Comparison of ENCODE assay signal across 12 cellular contexts in the genomic region with DNA sequence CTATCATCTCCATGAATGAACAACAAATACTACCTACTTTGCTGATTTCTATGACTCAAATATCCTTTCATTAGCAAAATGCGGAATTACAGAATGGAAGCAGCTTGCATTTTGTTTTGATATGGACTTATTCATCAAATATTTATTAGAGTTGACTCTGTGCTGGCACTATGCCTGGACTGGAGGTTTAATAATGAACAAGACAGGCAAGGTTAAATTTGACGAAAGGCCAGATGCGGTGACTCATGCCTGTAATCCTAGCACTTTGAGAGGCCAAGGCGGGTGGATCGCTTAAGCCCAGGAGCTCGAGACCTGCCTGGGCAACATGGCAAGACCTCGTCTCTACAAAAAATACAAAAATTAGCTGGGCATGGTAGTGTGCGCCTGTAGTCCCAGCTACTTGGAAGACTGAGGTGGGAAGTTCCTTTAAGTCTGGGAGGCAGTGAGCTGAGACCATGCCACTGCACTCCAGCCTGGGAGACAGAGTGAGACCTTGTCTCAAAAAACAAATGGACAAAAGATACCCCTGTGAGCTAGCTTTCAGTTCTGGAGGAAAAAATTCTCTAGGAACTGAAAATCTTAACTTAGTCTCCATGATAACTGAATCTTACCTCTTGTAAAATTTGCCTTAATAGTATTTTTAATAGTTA. TPM values are rescaled to one million over a fixed set of nuclear protein-coding genes. Genes with fewer than 3 reads are reported as not detected.
DNase-seq lines count a peak whose midpoint lies in the region; ATAC-seq and TF ChIP-seq lines count a peak whose summit lies in the region.
"Had no signal": no experiment of that assay in that cellular context is flagged by ENCODE, and none has a peak within 500 bp of the region (broad histone marks: within the 10 kb centered on the region; RNA-seq: fewer than 3 reads in every experiment).

No MANE protein-coding gene starts in this region.

- H3K36me3 Mint-ChIP-seq in Calu3 (ENCODE audit: insufficient read depth, unreplicated experiment): peaks cover 4% of the 10 kb centered on the region
- H3K36me3 Mint-ChIP-seq in activated naive CD8-positive, alpha-beta T cell treated with anti-CD3 and anti-CD28 coated beads for 36 hours: no peaks in the 10 kb centered on the region
- H3K36me3 Mint-ChIP-seq in activated CD8-positive, alpha-beta T cell treated with anti-CD3 and anti-CD28 coated beads for 36 hours (ENCODE audit: low read depth): no peaks in the 10 kb centered on the region

- intact Hi-C loops in Calu3 (cut with micrococcal nuclease; ENCODE audit: unreplicated experiment): no loop called here
- intact Hi-C loops in activated CD8-positive, alpha-beta T cell treated with anti-CD3 and anti-CD28 coated beads for 36 hours (cut with micrococcal nuclease): no loop called here

- peaks cover 9% of the 10 kb centered on the region for H3K4me1 Mint-ChIP-seq in Calu3 (ENCODE audit: low read depth, unreplicated experiment)
- no peaks in the 10 kb centered on the region for H3K4me1 Mint-ChIP-seq in activated naive CD8-positive, alpha-beta T cell treated with anti-CD3 and anti-CD28 coated beads for 36 hours
- no peaks in the 10 kb centered on the region for H3K4me1 Mint-ChIP-seq in activated CD8-positive, alpha-beta T cell treated with anti-CD3 and anti-CD28 coated beads for 36 hours (ENCODE audit: low read depth)
- H3K4me1 Mint-ChIP-seq: activated CD4-positive, alpha-beta T cell treated with anti-CD3 and anti-CD28 coated beads, Interleukin-2, amount 10 ng/mL, durations not matched to agents 24 days and 14 days had no signal

- no peak overlapping the region for H3K27ac Mint-ChIP-seq in Calu3 (ENCODE audit: unreplicated experiment)
- no peak overlapping the region for H3K27ac Mint-ChIP-seq in activated naive CD8-positive, alpha-beta T cell treated with anti-CD3 and anti-CD28 coated beads for 36 hours
- H3K27ac Mint-ChIP-seq in activated CD8-positive, alpha-beta T cell treated with anti-CD3 and anti-CD28 coated beads for 36 hours: no peak overlapping the region
- H3K27ac Mint-ChIP-seq: activated CD4-positive, alpha-beta T cell treated with anti-CD3 and anti-CD28 coated beads, Interleukin-2, amount 10 ng/mL, durations not matched to agents 24 days and 14 days; stimulated activated naive CD8-positive, alpha-beta T cell treated with anti-CD3 and anti-CD28 coated beads, Interleukin-15, Interleukin-2, amounts not matched to agents 100 ng/mL and 50 ng/mL, for 24 hours had no signal

- ATAC-seq in activated CD8-positive, alpha-beta T cell treated with anti-CD3 and anti-CD28 coated beads for 36 hours: no peak
- no peak for ATAC-seq in HG02678 (IDR thresholded peaks at IDR 0.05; ENCODE audit: unreplicated experiment)

- H3K4me3 Mint-ChIP-seq in Calu3 (ENCODE audit: low read depth, unreplicated experiment): no peak overlapping the region
- H3K4me3 Mint-ChIP-seq in activated naive CD8-positive, alpha-beta T cell treated with anti-CD3 and anti-CD28 coated beads for 36 hours: no peak overlapping the region
- H3K4me3 Mint-ChIP-seq in activated CD8-positive, alpha-beta T cell treated with anti-CD3 and anti-CD28 coated beads for 36 hours: no peak overlapping the region
- H3K4me3 Mint-ChIP-seq: activated CD4-positive, alpha-beta T cell treated with anti-CD3 and anti-CD28 coated beads, Interleukin-2, amount 10 ng/mL, durations not matched to agents 24 days and 14 days; stimulated activated naive CD8-positive, alpha-beta T cell treated with anti-CD3 and anti-CD28 coated beads, Interleukin-15, Interleukin-2, amounts not matched to agents 100 ng/mL and 50 ng/mL, for 24 hours had no signal

- peaks cover 3% of the 10 kb centered on the region for H3K9me3 Mint-ChIP-seq in Calu3 (ENCODE audit: low read depth, unreplicated experiment)
- H3K9me3 Mint-ChIP-seq in activated naive CD8-positive, alpha-beta T cell treated with anti-CD3 and anti-CD28 coated beads for 36 hours: peaks cover 4% of the 10 kb centered on the region
- H3K9me3 Mint-ChIP-seq in activated CD8-positive, alpha-beta T cell treated with anti-CD3 and anti-CD28 coated beads for 36 hours: peaks cover 2% of the 10 kb centered on the region
- H3K9me3 Mint-ChIP-seq: stimulated activated naive CD8-positive, alpha-beta T cell treated with anti-CD3 and anti-CD28 coated beads, Interleukin-15, Interleukin-2, amounts not matched to agents 100 ng/mL and 50 ng/mL, for 24 hours had no signal

- POLR2A ChIA-PET in activated CD8-positive, alpha-beta T cell treated with anti-CD3 and anti-CD28 coated beads for 36 hours (lab: Charles Lee): no interaction called here

- no peaks in the 10 kb centered on the region for H3K27me3 Mint-ChIP-seq in Calu3 (ENCODE audit: unreplicated experiment)
- H3K27me3 Mint-ChIP-seq in activated naive CD8-positive, alpha-beta T cell treated with anti-CD3 and anti-CD28 coated beads for 36 hours: no peaks in the 10 kb centered on the region
- H3K27me3 Mint-ChIP-seq in activated CD8-positive, alpha-beta T cell treated with anti-CD3 and anti-CD28 coated beads for 36 hours: no peaks in the 10 kb centered on the region

- no TSS peak for BruUV-seq in Calu3 (replicated peaks; lab: Mats Ljungman, UMichigan)

- no peak for TF ChIP-seq CTCF in Calu3 (IDR thresholded peaks at IDR 0.05; ENCODE audit: unreplicated experiment)
- no peak for TF ChIP-seq CTCF in activated CD8-positive, alpha-beta T cell treated with anti-CD3 and anti-CD28 coated beads for 36 hours (IDR thresholded peaks at IDR 0.05)

- CTCF ChIA-PET in Calu3 (lab: Charles Lee): interaction anchor here (0.5 to 1.2 kb wide), 2 partner anchors 14 to 452 kb away, joined by 3 to 4 read pairs; no protein-coding TSS in a partner anchor
- CTCF ChIA-PET in activated CD8-positive, alpha-beta T cell treated with anti-CD3 and anti-CD28 coated beads for 36 hours (lab: Charles Lee): no interaction called here

- DNase-seq in Calu3 (peak; percentile 73), NCI-H1694 treated with DMSO at 0.1 percent for 48 hours (lab: John Stamatoyannopoulos, UW) (peak; percentile 92), cerebellar cortex (ENCODE audit: low spot score) (peak; percentile 16), mucosa of gallbladder (ENCODE audit: low spot score) (peak; percentile 89), KG1 (lab: John Stamatoyannopoulos, UW) (no peak)
- no peak for DNase-seq in activated naive CD8-positive, alpha-beta T cell treated with anti-CD3 and anti-CD28 coated beads for 36 hours
- no peak for DNase-seq in activated CD8-positive, alpha-beta T cell treated with anti-CD3 and anti-CD28 coated beads for 36 hours
- DNase-seq: activated CD4-positive, alpha-beta T cell treated with anti-CD3 and anti-CD28 coated beads, Interleukin-2, amount 10 ng/mL, durations not matched to agents 24 days and 14 days; colonic mucosa; NCI-H1436 had no signal

RNA-seq across cellular contexts. Expression of gene SOD1, which starts 29.3 kb away (rescaled TPM):
- total RNA-seq in Calu3 (2022) (223 and 227 TPM in 2 replicates), mucosa of gallbladder (344 TPM)
- 100 to 1,000 TPM; 316 to 328 TPM for total RNA-seq in activated naive CD8-positive, alpha-beta T cell treated with anti-CD3 and anti-CD28 coated beads for 36 hours
- total RNA-seq in activated CD8-positive, alpha-beta T cell treated with anti-CD3 and anti-CD28 coated beads for 36 hours: 100 to 1,000 TPM; 277 to 286 TPM

Comparison
In these comparisons a context has a peak if more than half of its experiments do, and no peak if none do; other contexts are left out.
1. DNase-seq: peak in Calu3 (single experiment), NCI-H1694 treated with DMSO at 0.1 percent for 48 hours (single experiment), cerebellar cortex (single experiment) and mucosa of gallbladder (single experiment); none in activated naive CD8-positive, alpha-beta T cell treated with anti-CD3 and anti-CD28 coated beads for 36 hours (single experiment), activated CD8-positive, alpha-beta T cell treated with anti-CD3 and anti-CD28 coated beads for 36 hours (single experiment) and KG1 (single experiment).